ENCODE assay signal across 2 cellular contexts in genomic region chr3:123068227-123069020, GRCh38.
TF ChIP-seq lines count a peak whose summit lies in the region.

No MANE protein-coding gene starts in this region.

TF ChIP-seq in SK-N-SH, 30 proteins besides CTCF, POLR2A, EP300 and RAD21 (continued from another document):
- TF ChIP-seq REST (IDR thresholded peaks at IDR 0.05; ENCODE audit: low read depth, low read length) = no peak
- TF ChIP-seq SMC3 (IDR thresholded peaks at IDR 0.05; ENCODE audit: low read depth, low read length) = no peak
- no peak for TF ChIP-seq JUND (IDR thresholded peaks at IDR 0.05)
- TF ChIP-seq IRF3 (IDR thresholded peaks at IDR 0.05; ENCODE audit: low read depth, low read length) = no peak
- no peak for TF ChIP-seq SIN3A (IDR thresholded peaks at IDR 0.05; ENCODE audit: borderline replicate concordance, low read depth, low read length)
- no peak for TF ChIP-seq MAX (IDR thresholded peaks at IDR 0.05; ENCODE audit: low read depth)
- no peak for TF ChIP-seq TAF1 (IDR thresholded peaks at IDR 0.05; ENCODE audit: borderline replicate concordance, low read depth, low read length)
- TF ChIP-seq RXRA (IDR thresholded peaks at IDR 0.05; ENCODE audit: borderline replicate concordance, low read depth) = no peak
- no peak for TF ChIP-seq GATA2 (CRISPR knock-in tag; IDR thresholded peaks at IDR 0.05)
- TF ChIP-seq TEAD4 (IDR thresholded peaks at IDR 0.05; ENCODE audit: borderline replicate concordance, insufficient read depth) = no peak
- TF ChIP-seq PBX3 (IDR thresholded peaks at IDR 0.05) = no peak
TF ChIP-seq in SK-N-SH: peak in this region for 0.

TF ChIP-seq in SK-N-SH treated with all-trans-retinoic acid at 6 μM for 48 hours, 23 proteins besides CTCF, POLR2A, EP300 and RAD21 (continued from another document):
- TF ChIP-seq CSRNP3 (CRISPR knock-in tag; IDR thresholded peaks at IDR 0.05) (no peak), ZNF565 (CRISPR knock-in tag; conservative IDR thresholded peaks at IDR 0.05; ENCODE audit: low read depth) (no peak), OSR1 (CRISPR knock-in tag; IDR thresholded peaks at IDR 0.05) (no peak)
